15 cellular contexts compared by ENCODE assay signal in genomic region chr9:129181246-129181645, GRCh38. TPM values are rescaled to one million over a fixed set of nuclear protein-coding genes. Genes with fewer than 3 reads are reported as not detected.
DNase-seq lines count a peak whose midpoint lies in the region; ATAC-seq and TF ChIP-seq lines count a peak whose summit lies in the region.
"Had no signal": no experiment of that assay in that cellular context is flagged by ENCODE, and none has a peak within 500 bp of the region (broad histone marks: within the 10 kb centered on the region; RNA-seq: fewer than 3 reads in every experiment).

No MANE protein-coding gene starts in this region.

- peaks cover 38% of the 10 kb centered on the region for H3F3A ChIP-seq in neural progenitor cell (ENCODE audit: low read depth)

- H3K4me3 ChIP-seq in SJCRH30, result no peak overlapping the region
- H3K4me3 ChIP-seq in hepatocyte, result no peak overlapping the region
- H3K4me3 ChIP-seq in neural progenitor cell, result no peak overlapping the region

- H3K4me2 ChIP-seq in hepatocyte, result peak overlapping the region; percentile 35
- H3K4me2 ChIP-seq in neural progenitor cell, result no peak overlapping the region

- H3K9me2 ChIP-seq in hepatocyte (replicated peaks; ENCODE audit: insufficient read depth), result no peaks in the 10 kb centered on the region

- peaks cover 14% of the 10 kb centered on the region for H3K79me2 ChIP-seq in hepatocyte
- peaks cover 15% of the 10 kb centered on the region for H3K79me2 ChIP-seq in neural progenitor cell (ENCODE audit: low read depth)

- H3K27ac Mint-ChIP-seq in neural progenitor cell, result no peak overlapping the region
- H3K27ac Mint-ChIP-seq: CD4-positive, alpha-beta T cell; H9 had no signal

- H2AFZ ChIP-seq in hepatocyte, result no peak overlapping the region
- no peak overlapping the region for H2AFZ ChIP-seq in neural progenitor cell (replicated peaks)

- H3K27me3 ChIP-seq in SJCRH30 (no peaks in the 10 kb centered on the region), hepatocyte (no peaks in the 10 kb centered on the region), neural progenitor cell (peaks cover 32% of the 10 kb centered on the region)

- H3K36me3 ChIP-seq in SJCRH30, result no peaks in the 10 kb centered on the region
- H3K36me3 ChIP-seq in hepatocyte (replicated peaks; ENCODE audit: insufficient read depth, low read depth), result no peaks in the 10 kb centered on the region
- no peaks in the 10 kb centered on the region for H3K36me3 ChIP-seq in neural progenitor cell

- no peaks in the 10 kb centered on the region for H3K36me3 Mint-ChIP-seq in neural progenitor cell

- no peaks in the 10 kb centered on the region for H4K20me1 ChIP-seq in hepatocyte (ENCODE audit: insufficient read depth, poor library complexity, severe bottlenecking)
- H4K20me1 ChIP-seq in neural progenitor cell (ENCODE audit: low read depth), result peaks cover 14% of the 10 kb centered on the region

- DNase-seq in SJCRH30 (peak; percentile 62 to 77), hepatocyte (ENCODE audit: low spot score) (no peak), neural progenitor cell (ENCODE audit: low spot score) (no peak), medulla oblongata (ENCODE audit: extremely low spot score) (no peak)
- DNase-seq: AML-193; CD4-positive, alpha-beta T cell; DMS153; DMS79; GDM1; H9 had no signal

- ATAC-seq in GM21723 (IDR thresholded peaks at IDR 0.05; ENCODE audit: unreplicated experiment) (no peak), HG02759 (IDR thresholded peaks at IDR 0.05; ENCODE audit: unreplicated experiment) (no peak), GM21367 (IDR thresholded peaks at IDR 0.05; ENCODE audit: unreplicated experiment) (no peak)

- H3K4me1 Mint-ChIP-seq in neural progenitor cell, result peaks cover 57% of the 10 kb centered on the region

- H3K4me1 ChIP-seq in SJCRH30, result peaks cover 13% of the 10 kb centered on the region
- peaks cover 57% of the 10 kb centered on the region for H3K4me1 ChIP-seq in hepatocyte (ENCODE audit: insufficient read depth)
- peaks cover 29% of the 10 kb centered on the region for H3K4me1 ChIP-seq in neural progenitor cell

- peak overlapping the region; percentile 55 for H3K4me3 Mint-ChIP-seq in neural progenitor cell
- H3K4me3 Mint-ChIP-seq: CD4-positive, alpha-beta T cell had no signal

- no peak overlapping the region for H3K9ac ChIP-seq in neural progenitor cell

- H3K27me3 Mint-ChIP-seq in neural progenitor cell (ENCODE audit: insufficient read depth, low read depth), result peaks cover 13% of the 10 kb centered on the region
- H3K27me3 Mint-ChIP-seq: CD4-positive, alpha-beta T cell had no signal

- TF ChIP-seq CTCF in hepatocyte (IDR thresholded peaks at IDR 0.05; ENCODE audit: poor library complexity), result no peak
- TF ChIP-seq CTCF in neural progenitor cell (IDR thresholded peaks at IDR 0.05), result no peak

- 72% methylated on average over 5 of the region's 5 CpGs for WGBS in hepatocyte (ENCODE audit: low lambda C conversion rate, missing lambda C conversion rate)

- no peaks in the 10 kb centered on the region for H3K9me3 ChIP-seq in SJCRH30 (replicated peaks)
- no peaks in the 10 kb centered on the region for H3K9me3 ChIP-seq in hepatocyte (ENCODE audit: low read depth)
- H3K9me3 ChIP-seq in neural progenitor cell (ENCODE audit: low read depth), result no peaks in the 10 kb centered on the region

- H3K9me3 Mint-ChIP-seq in neural progenitor cell, result no peaks in the 10 kb centered on the region
- H3K9me3 Mint-ChIP-seq: CD4-positive, alpha-beta T cell had no signal

- H3K27ac ChIP-seq in SJCRH30 (no peak overlapping the region), hepatocyte (peak overlapping the region; percentile 95), neural progenitor cell (no peak overlapping the region)
- H3K27ac ChIP-seq: C4-2B had no signal

RNA-seq across cellular contexts. Expression of gene IER5L, which starts 3.2 kb away (rescaled TPM):
- total RNA-seq in SJCRH30 (2014; rRNA removed; shearing (Covaris generic)), result 2.8 and 3.1 TPM in 2 replicates
- total RNA-seq in hepatocyte (34.5 and 38.0 TPM in 2 replicates), neural progenitor cell (ENCODE audit: low replicate concordance) (12.2 and 32.7 TPM in 2 replicates)
- polyA plus RNA-seq in hepatocyte, result 39.7 and 46.5 TPM in 2 replicates
- total RNA-seq: Daoy had no signal

Comparison
In these comparisons a context has a peak if more than half of its experiments do, and no peak if none do; other contexts are left out.
1. DNase-seq: peak in SJCRH30 (2 of 2); none in hepatocyte (single experiment), neural progenitor cell (single experiment) and medulla oblongata (single experiment).